7 cellular contexts compared by ENCODE assay signal in the genomic region with DNA sequence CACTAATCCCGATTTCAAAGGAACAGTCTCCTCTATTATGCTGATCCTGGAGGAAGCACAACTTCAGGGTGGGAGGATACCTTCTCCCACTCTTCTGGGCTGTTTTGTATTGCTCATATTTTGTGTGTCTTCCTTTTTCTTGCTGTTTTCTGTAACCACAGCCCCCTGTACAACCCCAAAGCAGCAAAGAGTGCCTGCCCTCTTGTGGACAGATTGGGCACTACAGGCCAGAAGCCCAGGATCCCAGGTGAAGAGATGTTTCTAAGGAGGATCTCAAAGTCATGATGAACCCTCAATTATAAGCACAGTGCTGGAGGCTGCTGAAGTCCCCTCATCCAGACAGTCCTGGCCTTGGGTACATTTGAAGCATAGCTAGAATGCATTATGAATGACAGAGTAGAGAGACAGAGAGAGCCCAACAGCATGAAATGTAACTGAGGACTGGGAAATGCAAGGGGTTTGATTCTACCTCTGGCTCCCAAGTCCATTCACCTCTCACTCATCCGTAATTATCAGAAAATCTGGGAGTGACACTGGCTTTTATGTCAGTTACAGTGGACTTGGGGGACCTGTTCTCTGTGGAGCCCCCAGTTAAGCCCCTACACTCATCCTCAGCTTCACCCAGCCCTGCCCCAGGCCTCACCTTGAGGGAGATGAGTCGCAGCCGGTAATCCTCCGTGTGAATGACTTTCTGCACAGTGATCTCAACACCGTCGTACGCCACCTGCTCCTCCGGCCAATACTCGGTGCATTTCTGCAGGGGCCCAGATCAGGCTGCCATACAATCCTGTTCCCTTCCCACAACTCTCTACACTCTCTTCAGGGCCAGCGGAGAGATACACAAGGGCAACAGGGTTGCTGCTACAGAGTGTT. TPM values are rescaled to one million over a fixed set of nuclear protein-coding genes. Genes with fewer than 3 reads are reported as not detected.
DNase-seq lines count a peak whose midpoint lies in the region; ATAC-seq and TF ChIP-seq lines count a peak whose summit lies in the region.

No MANE protein-coding gene starts in this region.

- intact Hi-C loops in PC-3 (cut with micrococcal nuclease) = loop anchor here (1.0 kb wide), 2 partner anchors 32 to 192 kb away; no protein-coding TSS in a partner anchor

- H3K9ac ChIP-seq in PC-3 (ENCODE audit: low read length) = no peak overlapping the region

- no peak overlapping the region for H3K27ac Mint-ChIP-seq in activated T-cell treated with anti-CD3 and anti-CD28 coated beads, Interleukin-2, amount 50 U/mL, for 72 hours

- H3K9me3 ChIP-seq in PC-3 (ENCODE audit: low read length) = no peaks in the 10 kb centered on the region
- H3K9me3 ChIP-seq in upper lobe of left lung = no peaks in the 10 kb centered on the region

- H3K4me3 ChIP-seq in PC-3 (ENCODE audit: low read length) (no peak overlapping the region), fibroblast of villous mesenchyme (ENCODE audit: low read depth, low read length) (no peak overlapping the region), upper lobe of left lung (no peak overlapping the region)

- peak; percentile 98 for TF ChIP-seq CTCF in GM10266 (IDR thresholded peaks at IDR 0.05; ENCODE audit: control insufficient read depth, insufficient read depth, low read depth, missing control alignments)
- TF ChIP-seq CTCF in PC-3 (conservative IDR thresholded peaks at IDR 0.05; ENCODE audit: low read depth, low read length) = peak; percentile 96
- TF ChIP-seq CTCF in fibroblast of villous mesenchyme (IDR thresholded peaks at IDR 0.05; ENCODE audit: insufficient read depth, low read depth, low read length) = peak; percentile 99
- peak; percentile 77 to 96 (median 83) for TF ChIP-seq CTCF in upper lobe of left lung (IDR thresholded peaks at IDR 0.05)

- H3K4me1 ChIP-seq in PC-3 (ENCODE audit: insufficient read depth, low read length) = no peaks in the 10 kb centered on the region; the same call in 1 of the 2 replicates
- H3K4me1 ChIP-seq in upper lobe of left lung = no peaks in the 10 kb centered on the region

- no peak overlapping the region for H3K27ac ChIP-seq in PC-3 (ENCODE audit: low read length)
- H3K27ac ChIP-seq in upper lobe of left lung = no peak overlapping the region

- H4K20me1 ChIP-seq in PC-3 (ENCODE audit: low read length) = no peaks in the 10 kb centered on the region

- ATAC-seq in HG02588 (IDR thresholded peaks at IDR 0.05; ENCODE audit: unreplicated experiment) (peak; percentile 46), PC-3 (peak; percentile 81), upper lobe of left lung (ENCODE audit: low FRiP score in 2 of 2) (peak in 1 of 2 donors; percentile 71)
- ATAC-seq in activated T-cell treated with anti-CD3 and anti-CD28 coated beads, Interleukin-2, amount 50 U/mL, for 72 hours (replicated peaks in 1 of 2) = peak; percentile 54 to 66

- H3K4me3 Mint-ChIP-seq in activated T-cell treated with anti-CD3 and anti-CD28 coated beads, Interleukin-2, amount 50 U/mL, for 72 hours = no peak overlapping the region

- H3K27me3 Mint-ChIP-seq in activated T-cell treated with anti-CD3 and anti-CD28 coated beads, Interleukin-2, amount 50 U/mL, for 72 hours (ENCODE audit: low read depth) = peaks cover 8% of the 10 kb centered on the region

- H2AFZ ChIP-seq in PC-3 (ENCODE audit: low read length) = no peak overlapping the region; the same call in 1 of the 2 replicates

- no peak overlapping the region for H3K4me2 ChIP-seq in PC-3 (ENCODE audit: low read length)

- CTCF ChIA-PET in PC-3 (lab: Charles Lee) = no interaction called here

- no peak for TF ChIP-seq POLR2A in upper lobe of left lung (IDR thresholded peaks at IDR 0.05)

- H3K27me3 ChIP-seq in PC-3 (ENCODE audit: low read length) = no peaks in the 10 kb centered on the region
- H3K27me3 ChIP-seq in upper lobe of left lung = no peaks in the 10 kb centered on the region

- no peak for TF ChIP-seq EP300 in upper lobe of left lung (IDR thresholded peaks at IDR 0.05)

- POLR2A ChIA-PET in PC-3 (lab: Charles Lee; ENCODE audit: unreplicated experiment) = no interaction called here

- DNase-seq in GM10266 (ENCODE audit: extremely low spot score) (peak; percentile 78), PC-3 (peak; percentile 70), fibroblast of villous mesenchyme (ENCODE audit: low read depth) (peak; percentile 45), occipital lobe (lab: John Stamatoyannopoulos, UW) (peak; percentile 33), upper lobe of left lung (peak in 1 of 2 donors; percentile 29)
- peak; percentile 57 to 70 for DNase-seq in activated T-cell treated with anti-CD3 and anti-CD28 coated beads, Interleukin-2, amount 50 U/mL, for 72 hours

- BruUV-seq in PC-3 (replicated peaks; lab: Mats Ljungman, UMichigan) = no TSS peak

- no peaks in the 10 kb centered on the region for H3K79me2 ChIP-seq in PC-3 (ENCODE audit: low read length)

- no peaks in the 10 kb centered on the region for H3K9me3 Mint-ChIP-seq in activated T-cell treated with anti-CD3 and anti-CD28 coated beads, Interleukin-2, amount 50 U/mL, for 72 hours

- H3K4me1 Mint-ChIP-seq in activated T-cell treated with anti-CD3 and anti-CD28 coated beads, Interleukin-2, amount 50 U/mL, for 72 hours (ENCODE audit: low read depth) = peaks cover 15% of the 10 kb centered on the region

- H3K36me3 ChIP-seq in PC-3 (ENCODE audit: low read depth, low read length) (no peaks in the 10 kb centered on the region), upper lobe of left lung (no peaks in the 10 kb centered on the region)

- H3K9me2 ChIP-seq in PC-3 (replicated peaks; ENCODE audit: low read length) = no peaks in the 10 kb centered on the region

- WGBS in upper lobe of left lung, 2 donors = 77 to 80% methylated on average over 11 of the region's 11 CpGs

- H3F3A ChIP-seq in PC-3 (ENCODE audit: low read length, unreplicated experiment) = no peaks in the 10 kb centered on the region

- H3K36me3 Mint-ChIP-seq in activated T-cell treated with anti-CD3 and anti-CD28 coated beads, Interleukin-2, amount 50 U/mL, for 72 hours (ENCODE audit: insufficient read depth in 2 of 2) = no peaks in the 10 kb centered on the region

RNA-seq across cellular contexts. Expression of a gene that starts 6.2 kb away (rescaled TPM):
- total RNA-seq in PC-3 (2014; rRNA removed) (0.12 TPM in 1 of 2 replicates, not detected in the other), fibroblast of villous mesenchyme (under 0.01 and 1.3 TPM in 2 replicates), occipital lobe (0.16 TPM), upper lobe of left lung (10 to 100 TPM in 1 of 6 donors, 1 to 10 TPM in 2, not detected in 3; 1.2 to 21.0 (median 2.1) TPM)
- total RNA-seq in activated T-cell treated with anti-CD3 and anti-CD28 coated beads, Interleukin-2, amount 50 U/mL, for 72 hours = under 1 TPM; 0.34 to 0.39 TPM

RNA-seq across cellular contexts. Expression of a gene that starts 33.6 kb away (rescaled TPM):
- 1.6 and 2.9 TPM in 2 replicates for total RNA-seq in PC-3 (2014; rRNA removed)
- 1 to 10 TPM; 1.0 to 1.8 TPM for total RNA-seq in activated T-cell treated with anti-CD3 and anti-CD28 coated beads, Interleukin-2, amount 50 U/mL, for 72 hours
- 0.32 and 0.43 TPM in 2 replicates for total RNA-seq in fibroblast of villous mesenchyme
- 6.9 TPM for total RNA-seq in occipital lobe
- 10 to 100 TPM in 3 of 6 donors, 1 to 10 TPM in 3; 4.6 to 18.0 (median 8.5) TPM for total RNA-seq in upper lobe of left lung

RNA-seq across cellular contexts. Expression of a gene that starts 59.4 kb away (rescaled TPM):
- total RNA-seq in PC-3 (2014; rRNA removed) = 0.95 and 2.8 TPM in 2 replicates
- total RNA-seq in activated T-cell treated with anti-CD3 and anti-CD28 coated beads, Interleukin-2, amount 50 U/mL, for 72 hours = not detected
- not detected in 2 replicates for total RNA-seq in fibroblast of villous mesenchyme
- 27.5 TPM for total RNA-seq in occipital lobe
- total RNA-seq in upper lobe of left lung = 1 to 10 TPM in 2 of 6 donors, under 1 TPM in 2, not detected in 2; 0.31 to 1.8 (median 1.0) TPM
